1 cellular context compared by ENCODE assay signal in genomic region chr10:63384001-63384400, GRCh38.
TF ChIP-seq lines count a peak whose summit lies in the region.

No MANE protein-coding gene starts in this region.

TF ChIP-seq in IMR-90, 13 proteins besides CTCF, POLR2A, EP300 and RAD21:
- TF ChIP-seq SMC3 (IDR thresholded peaks at IDR 0.05; ENCODE audit: low read depth, low read length) = no peak
- TF ChIP-seq RFX5 (IDR thresholded peaks at IDR 0.05; ENCODE audit: low read depth, low read length) = no peak
- TF ChIP-seq USF2 (IDR thresholded peaks at IDR 0.05; ENCODE audit: low read depth, low read length) = no peak
- no peak for TF ChIP-seq FOS (IDR thresholded peaks at IDR 0.05; ENCODE audit: low read depth, low read length)
- no peak for TF ChIP-seq MXI1 (IDR thresholded peaks at IDR 0.05; ENCODE audit: borderline replicate concordance, low read depth, low read length)
- no peak for TF ChIP-seq MAFK (IDR thresholded peaks at IDR 0.05; ENCODE audit: low read depth, low read length)
- no peak for TF ChIP-seq CEBPB (IDR thresholded peaks at IDR 0.05; ENCODE audit: low read depth, low read length)
- TF ChIP-seq CHD1 (IDR thresholded peaks at IDR 0.05; ENCODE audit: low read depth, low read length) = no peak
- TF ChIP-seq RCOR1 (IDR thresholded peaks at IDR 0.05; ENCODE audit: insufficient replicate concordance, low read length) = no peak
- TF ChIP-seq ELK1 (IDR thresholded peaks at IDR 0.05; ENCODE audit: borderline replicate concordance, low read depth, low read length) = no peak
- TF ChIP-seq MAZ (IDR thresholded peaks at IDR 0.05; ENCODE audit: borderline replicate concordance, low read depth, low read length) = no peak
- no peak for TF ChIP-seq BHLHE40 (IDR thresholded peaks at IDR 0.05; ENCODE audit: low read depth, low read length)
- no peak for TF ChIP-seq NFE2L2 (IDR thresholded peaks at IDR 0.05; ENCODE audit: low read depth, low read length)
